ENCODE assay signal across 1 cellular context in genomic region chr12:122062832-122063690, GRCh38.
TF ChIP-seq lines count a peak whose summit lies in the region.

No MANE protein-coding gene starts in this region.

TF ChIP-seq in GM12878, 131 proteins besides CTCF, POLR2A, EP300 and RAD21 (continued from another document):
- TF ChIP-seq ATF3 (IDR thresholded peaks at IDR 0.05; ENCODE audit: borderline replicate concordance, extremely low read depth, low read depth, low read length): no peak
- TF ChIP-seq CHD1 (IDR thresholded peaks at IDR 0.05; ENCODE audit: low read depth, low read length): no peak
- no peak for TF ChIP-seq IKZF1 (conservative IDR thresholded peaks at IDR 0.05)
- TF ChIP-seq RB1 (IDR thresholded peaks at IDR 0.05; ENCODE audit: borderline replicate concordance): no peak
- no peak for TF ChIP-seq FOXM1 (IDR thresholded peaks at IDR 0.05; ENCODE audit: low read depth, low read length)
TF ChIP-seq in GM12878: peak in this region for 0.
